In the genomic region with DNA sequence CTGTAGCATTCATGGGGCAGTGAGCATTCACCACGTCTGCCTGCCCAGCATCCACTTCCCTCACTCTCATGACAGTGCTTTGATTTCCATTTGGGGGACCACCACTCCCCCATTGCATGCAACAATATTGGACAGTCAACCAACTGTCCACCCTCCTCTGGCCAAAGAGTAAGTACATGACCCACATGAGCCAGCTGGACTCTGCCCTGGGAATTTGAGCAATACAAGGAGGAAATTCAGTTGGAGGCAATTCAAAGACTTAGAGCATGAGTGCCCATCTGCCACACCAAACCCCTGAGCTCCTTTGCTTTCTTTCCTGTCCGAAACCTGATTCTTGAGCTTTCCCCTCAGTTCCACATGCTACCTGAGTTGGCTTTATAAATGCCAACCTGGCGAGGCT, we compare ENCODE assay signal across 22 cellular contexts.
"Had no signal": no experiment of that assay in that cellular context is flagged by ENCODE, and none has a peak within 500 bp of the region (broad histone marks: within the 10 kb centered on the region; RNA-seq: fewer than 3 reads in every experiment).

No MANE protein-coding gene starts in this region.

- ATAC-seq: mucosa of descending colon; natural killer cell treated with Interleukin-12 subunit alpha and Interleukin-12 subunit beta and Interleukin-15 and Interleukin-18, amount 100 ng/mL, for 72 hours; sciatic nerve; stimulated activated effector memory CD8-positive, alpha-beta T cell treated with anti-CD3 and anti-CD28 coated beads, Interleukin-12 subunit alpha, Interleukin-12 subunit beta, amount 100 ng/mL, for 72 hours had no signal

- H3K4me3 ChIP-seq: colonic mucosa, esophagus muscularis mucosa, mucosa of descending colon, stomach, thyroid gland, vagina had no signal

- DNase-seq: colonic mucosa; effector CD8-positive, alpha-beta T cell; endodermal cell; foreskin melanocyte; mesenchymal stem cell; mucosa of descending colon; naive B cell; stimulated activated CD4-positive, alpha-beta T cell treated with anti-CD3 and anti-CD28 coated beads, Interleukin-2, amount 100 ng/mL, for 24 hours; stimulated activated CD4-positive, alpha-beta T cell treated with anti-CD3 and anti-CD28 coated beads, Interleukin-4, amount 100 ng/mL, for 24 hours; stimulated activated naive CD4-positive, alpha-beta T cell treated with Interleukin-2 at 50 U/mL for 16 hours; stomach; thyroid gland; trophoblast cell had no signal

- H3K27me3 ChIP-seq: colonic mucosa, esophagus muscularis mucosa, neutrophil, stomach, thyroid gland, vagina had no signal

- H3K9me3 ChIP-seq: colonic mucosa, esophagus muscularis mucosa, mucosa of descending colon, neutrophil, stomach, thyroid gland, vagina had no signal

- H3K4me1 ChIP-seq: colonic mucosa, esophagus muscularis mucosa, parathyroid adenoma, thyroid gland, vagina had no signal

- H3K36me3 ChIP-seq: colonic mucosa, esophagus muscularis mucosa, neutrophil, stomach, thyroid gland, vagina had no signal

- H3K27ac ChIP-seq: colonic mucosa, epithelial cell of prostate, esophagus muscularis mucosa, neutrophil, parathyroid adenoma, stomach, thyroid gland, vagina had no signal

- FAIRE-seq: keratinocyte had no signal
